In the genomic region with DNA sequence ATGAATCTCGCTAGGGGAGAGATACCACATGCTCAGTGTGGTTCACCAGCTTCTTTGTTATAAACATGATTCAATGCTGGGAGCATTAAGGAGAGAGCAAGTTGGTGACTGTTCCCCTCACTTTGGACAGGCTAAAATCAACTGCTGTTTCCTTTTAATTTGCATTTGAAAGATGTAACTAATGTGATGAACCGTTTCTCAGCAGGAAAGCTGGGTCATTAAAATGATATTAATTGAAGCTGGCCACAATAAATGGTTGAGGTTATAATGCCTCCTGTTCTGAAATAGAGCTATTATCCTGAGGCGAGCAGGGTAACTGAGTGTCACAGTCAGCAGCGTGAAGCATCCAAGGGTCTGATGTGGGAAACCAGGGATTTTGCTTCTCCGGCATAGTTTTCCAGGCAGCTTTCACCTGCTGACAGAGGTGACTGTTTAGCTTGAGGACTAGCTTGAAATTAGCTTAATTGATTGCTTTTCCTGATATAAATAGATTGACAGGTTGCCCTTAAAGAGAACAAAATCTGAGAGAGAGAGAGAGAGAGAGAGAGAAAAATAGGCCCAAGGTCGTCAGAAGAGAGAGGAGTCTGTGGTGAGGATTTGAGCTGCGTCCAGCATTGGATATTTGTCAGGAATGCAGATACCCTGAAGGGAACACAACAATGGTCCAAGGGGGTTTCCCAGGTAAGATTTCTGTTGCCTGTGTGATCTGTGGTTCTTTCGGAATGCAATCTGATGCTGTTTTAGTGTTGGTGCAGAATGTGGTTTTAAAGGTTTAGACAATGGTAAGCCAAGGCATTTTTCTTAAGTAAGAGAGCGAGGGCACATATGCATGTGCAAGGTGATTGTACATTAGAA, we compare ENCODE assay signal across 10 cellular contexts.
DNase-seq lines count a peak whose midpoint lies in the region; TF ChIP-seq lines count a peak whose summit lies in the region.
"Had no signal": no experiment of that assay in that cellular context is flagged by ENCODE, and none has a peak within 500 bp of the region (broad histone marks: within the 10 kb centered on the region; RNA-seq: fewer than 3 reads in every experiment).

No MANE protein-coding gene starts in this region.

- in situ Hi-C loops in Caki2 (cut with HindIII; ENCODE audit: low pct_unique_long_range_greater_than_20kb, low sequenced_read_pairs): no loop called here

- TF ChIP-seq CTCF in osteocyte (IDR thresholded peaks at IDR 0.05): no peak

- no peaks in the 10 kb centered on the region for H3K36me3 Mint-ChIP-seq in osteocyte (ENCODE audit: unreplicated experiment)
- H3K36me3 Mint-ChIP-seq: activated naive CD4-positive, alpha-beta T cell treated with anti-CD3 and anti-CD28 coated beads, Interleukin-2, amount 10 ng/mL, durations not matched to agents 7 days and 5 days had no signal

- H3K9me3 Mint-ChIP-seq in osteocyte (ENCODE audit: unreplicated experiment): no peaks in the 10 kb centered on the region
- H3K9me3 Mint-ChIP-seq: activated naive CD4-positive, alpha-beta T cell treated with anti-CD3 and anti-CD28 coated beads, Interleukin-2, amount 10 ng/mL, durations not matched to agents 7 days and 5 days; memory B cell had no signal

- DNase-seq in Caki2 (ENCODE audit: low read depth): peak; percentile 58
- peak; percentile 29 for DNase-seq in NCI-H2227 (lab: John Stamatoyannopoulos, UW; ENCODE audit: unreplicated experiment)
- DNase-seq in cerebellar cortex (ENCODE audit: low spot score): peak; percentile 78
- peak; percentile 73 for DNase-seq in kidney glomerular epithelial cell (lab: John Stamatoyannopoulos, UW)
- no peak for DNase-seq in stimulated activated CD4-positive, alpha-beta T cell treated with anti-CD3 and anti-CD28 coated beads, Interleukin-4, amount 100 ng/mL, for 24 hours
- no peak for DNase-seq in GM19240 (ENCODE audit: insufficient read length, low spot score)
- no peak for DNase-seq in NCI-H128 (lab: John Stamatoyannopoulos, UW; ENCODE audit: unreplicated experiment)
- DNase-seq in osteocyte (ENCODE audit: extremely low spot score, unreplicated experiment): no peak
- DNase-seq: activated naive CD4-positive, alpha-beta T cell treated with anti-CD3 and anti-CD28 coated beads, Interleukin-2, amount 10 ng/mL, durations not matched to agents 7 days and 5 days had no signal

- H3K4me1 Mint-ChIP-seq in osteocyte (ENCODE audit: unreplicated experiment): peaks cover 14% of the 10 kb centered on the region
- H3K4me1 Mint-ChIP-seq: activated naive CD4-positive, alpha-beta T cell treated with anti-CD3 and anti-CD28 coated beads, Interleukin-2, amount 10 ng/mL, durations not matched to agents 7 days and 5 days; memory B cell had no signal

- peaks cover 2% of the 10 kb centered on the region for H3K27me3 Mint-ChIP-seq in osteocyte (ENCODE audit: unreplicated experiment)
- H3K27me3 Mint-ChIP-seq: activated naive CD4-positive, alpha-beta T cell treated with anti-CD3 and anti-CD28 coated beads, Interleukin-2, amount 10 ng/mL, durations not matched to agents 7 days and 5 days; memory B cell had no signal

- no peak overlapping the region for H3K27ac Mint-ChIP-seq in osteocyte (ENCODE audit: unreplicated experiment)
- H3K27ac Mint-ChIP-seq: activated naive CD4-positive, alpha-beta T cell treated with anti-CD3 and anti-CD28 coated beads, Interleukin-2, amount 10 ng/mL, durations not matched to agents 7 days and 5 days; memory B cell had no signal

- no peak overlapping the region for H3K4me3 Mint-ChIP-seq in osteocyte (ENCODE audit: unreplicated experiment)
- H3K4me3 Mint-ChIP-seq: activated naive CD4-positive, alpha-beta T cell treated with anti-CD3 and anti-CD28 coated beads, Interleukin-2, amount 10 ng/mL, durations not matched to agents 7 days and 5 days; memory B cell had no signal

Comparison
In these comparisons a context has a peak if more than half of its experiments do, and no peak if none do; other contexts are left out.
1. DNase-seq: peak in Caki2 (single experiment), NCI-H2227 (single experiment), cerebellar cortex (single experiment) and kidney glomerular epithelial cell (single experiment); none in stimulated activated CD4-positive, alpha-beta T cell treated with anti-CD3 and anti-CD28 coated beads, Interleukin-4, amount 100 ng/mL, for 24 hours (single experiment), GM19240 (single experiment), NCI-H128 (single experiment) and osteocyte (single experiment).